23 cellular contexts compared by ENCODE assay signal in genomic region chr4:4456351-4456750, GRCh38.
DNase-seq lines count a peak whose midpoint lies in the region; ATAC-seq, FAIRE-seq and TF ChIP-seq lines count a peak whose summit lies in the region.
"Had no signal": no experiment of that assay in that cellular context is flagged by ENCODE, and none has a peak within 500 bp of the region (broad histone marks: within the 10 kb centered on the region; RNA-seq: fewer than 3 reads in every experiment).

No MANE protein-coding gene starts in this region.

- H3K4me2 ChIP-seq in endothelial cell of umbilical vein (ENCODE audit: insufficient read depth, low read length) (no peak overlapping the region), neuronal stem cell (ENCODE audit: insufficient read depth, low read length, poor library complexity, severe bottlenecking) (no peak overlapping the region)

- H3K36me3 ChIP-seq in endothelial cell of umbilical vein (ENCODE audit: control insufficient read depth in 2 of 2, extremely low read depth in 1 of 2, insufficient read depth in 2 of 2, low read length in 2 of 2) (peaks cover 2 to 9% of the 10 kb centered on the region in 2 experiments), neuronal stem cell (replicated peaks in 1 of 2; ENCODE audit: control insufficient read depth in 2 of 2, insufficient read depth in 2 of 2, low read length in 2 of 2) (peaks cover 13 to 78% of the 10 kb centered on the region in 2 donors)

- no peak overlapping the region for H3K9ac ChIP-seq in endothelial cell of umbilical vein (replicated peaks; ENCODE audit: extremely low read depth, insufficient read depth, low read length)
- no peak overlapping the region for H3K9ac ChIP-seq in neuronal stem cell (ENCODE audit: low read depth, low read length, poor library complexity)

- peaks cover 43% of the 10 kb centered on the region for H3K36me3 Mint-ChIP-seq in HFFc6 (ENCODE audit: low read depth)
- peaks cover 79 to 83% of the 10 kb centered on the region in 2 donors for H3K36me3 Mint-ChIP-seq in CD14-positive monocyte

- no peak for ATAC-seq in stimulated activated naive CD8-positive, alpha-beta T cell treated with anti-CD3 and anti-CD28 coated beads, Interleukin-15, amount 100 ng/mL, for 72 hours
- ATAC-seq: naive thymus-derived CD8-positive, alpha-beta T cell had no signal

- H2BK15ac ChIP-seq in neuronal stem cell (ENCODE audit: low read length), result no peak overlapping the region

- no TSS peak for BruUV-seq in endothelial cell of umbilical vein (replicated peaks; lab: Mats Ljungman, UMichigan)

- CTCF ChIA-PET in endothelial cell of umbilical vein (lab: Charles Lee), result interaction anchor here (1.0 kb wide), 1 partner anchor 19 kb away, joined by 3 read pairs; no protein-coding TSS in a partner anchor

- H3K9me1 ChIP-seq in endothelial cell of umbilical vein (replicated peaks; ENCODE audit: control insufficient read depth, extremely low read depth, insufficient read depth, low read length), result no peaks in the 10 kb centered on the region

- H3K9me3 ChIP-seq in endothelial cell of umbilical vein (replicated peaks; ENCODE audit: control insufficient read depth, insufficient read depth, low read length) (no peaks in the 10 kb centered on the region), neuronal stem cell (replicated peaks in 1 of 2; ENCODE audit: control insufficient read depth in 2 of 2, insufficient read depth in 1 of 2, low read depth in 1 of 2, low read length in 2 of 2) (no peaks in the 10 kb centered on the region)
- H3K9me3 ChIP-seq: stomach, upper lobe of left lung had no signal

- DNase-seq in HFFc6 (peak; percentile 33), RPMI7951 (ENCODE audit: low read depth) (peak; percentile 21), endothelial cell of umbilical vein (ENCODE audit: low read depth, low spot score) (peak; percentile 29), neuronal stem cell (ENCODE audit: low spot score) (no peak), mucosa of gallbladder (ENCODE audit: low spot score) (no peak), CD14-positive monocyte (ENCODE audit: low spot score) (no peak), NCI-H2029 treated with DMSO at 0.1 percent for 48 hours (lab: John Stamatoyannopoulos, UW) (no peak)
- no peak for DNase-seq in stimulated activated naive CD8-positive, alpha-beta T cell treated with anti-CD3 and anti-CD28 coated beads, Interleukin-15, amount 100 ng/mL, for 72 hours
- DNase-seq: activated effector memory CD4-positive, alpha-beta T cell treated with anti-CD3 and anti-CD28 coated beads, Interleukin-2, amount 50 U/mL, for 16 hours; Calu3; caudate nucleus; effector CD4-positive, alpha-beta T cell; naive thymus-derived CD8-positive, alpha-beta T cell; NCI-H1930; NCI-H446 treated with DMSO at 0.1 percent for 48 hours; NK-92 treated with Interleukin-12 subunit alpha and Interleukin-12 subunit beta, amount 100 ng/mL, for 24 hours; Right ventricle myocardium superior; stomach; T-helper 1 cell; upper lobe of left lung had no signal

- H3K4me1 Mint-ChIP-seq in HFFc6 (ENCODE audit: low read depth), result peaks cover 57% of the 10 kb centered on the region
- H3K4me1 Mint-ChIP-seq in CD14-positive monocyte, result no peaks in the 10 kb centered on the region
- H3K4me1 Mint-ChIP-seq in stimulated activated naive CD8-positive, alpha-beta T cell treated with anti-CD3 and anti-CD28 coated beads, Interleukin-15, amount 100 ng/mL, for 72 hours, result peaks cover 8% of the 10 kb centered on the region

- H3K27ac ChIP-seq in endothelial cell of umbilical vein (ENCODE audit: insufficient read depth, low read depth, low read length) (peak overlapping the region; percentile 31), neuronal stem cell (replicated peaks; ENCODE audit: low read length) (no peak overlapping the region)
- H3K27ac ChIP-seq: stomach, upper lobe of left lung, VCaP had no signal

- H3K4me1 ChIP-seq in endothelial cell of umbilical vein (ENCODE audit: control insufficient read depth, extremely low read depth, insufficient read depth, low read length) (no peaks in the 10 kb centered on the region), neuronal stem cell (ENCODE audit: control insufficient read depth in 2 of 2, insufficient read depth in 1 of 2, low read depth in 1 of 2, low read length in 2 of 2) (peaks cover 2 to 5% of the 10 kb centered on the region in 2 donors)
- H3K4me1 ChIP-seq: upper lobe of left lung had no signal

- H2BK120ac ChIP-seq in neuronal stem cell (ENCODE audit: low read depth, low read length), result no peak overlapping the region

- TF ChIP-seq POLR2A in endothelial cell of umbilical vein (IDR thresholded peaks at IDR 0.05; ENCODE audit: low read depth, low read length), result no peak

- H4K91ac ChIP-seq in neuronal stem cell (ENCODE audit: low read depth, low read length, poor library complexity), result peak overlapping the region; percentile 38

- H3K4ac ChIP-seq in neuronal stem cell (ENCODE audit: low read length), result no peak overlapping the region

- FAIRE-seq in endothelial cell of umbilical vein (lab: Jason Lieb, UNC), result peak; percentile 64
- FAIRE-seq: G401.6 had no signal

- dilution Hi-C loops in endothelial cell of umbilical vein (cut with MboI; ENCODE audit: extremely low pct_ligation_motif_present, low sequenced_read_pairs), result no loop called here

- H3K4me3 ChIP-seq in endothelial cell of umbilical vein (replicated peaks in 1 of 3; ENCODE audit: insufficient read depth in 1 of 3, low read depth in 1 of 3, low read length in 3 of 3) (no peak overlapping the region), neuronal stem cell (ENCODE audit: low read length in 2 of 2) (no peak overlapping the region)
- H3K4me3 ChIP-seq: lung, stomach, upper lobe of left lung had no signal

- peaks cover 2% of the 10 kb centered on the region for H3K79me1 ChIP-seq in neuronal stem cell (ENCODE audit: low read depth, low read length)

- H2BK5ac ChIP-seq in neuronal stem cell (ENCODE audit: low read length), result no peak overlapping the region

- intact Hi-C loops in endothelial cell of umbilical vein (cut with micrococcal nuclease), result no loop called here
- intact Hi-C loops in CD14-positive monocyte (cut with micrococcal nuclease), result no loop called here

- H3K18ac ChIP-seq in neuronal stem cell (ENCODE audit: low read length), result no peak overlapping the region

- H3K27me3 Mint-ChIP-seq in HFFc6 (ENCODE audit: insufficient read depth) (peaks cover 2% of the 10 kb centered on the region), CD14-positive monocyte (ENCODE audit: low read depth in 3 of 3) (no peaks in the 10 kb centered on the region)
- H3K27me3 Mint-ChIP-seq in stimulated activated naive CD8-positive, alpha-beta T cell treated with anti-CD3 and anti-CD28 coated beads, Interleukin-15, amount 100 ng/mL, for 72 hours, result no peaks in the 10 kb centered on the region
- H3K27me3 Mint-ChIP-seq: naive thymus-derived CD8-positive, alpha-beta T cell had no signal

- no peak overlapping the region for H2AK5ac ChIP-seq in neuronal stem cell (ENCODE audit: low read depth, low read length)

- TF ChIP-seq CTCF in HFFc6 (IDR thresholded peaks at IDR 0.05), result no peak
- TF ChIP-seq CTCF in endothelial cell of umbilical vein (IDR thresholded peaks at IDR 0.05; ENCODE audit: extremely low read depth in 1 of 2, insufficient read depth in 1 of 2, low read depth in 1 of 2, low read length in 2 of 2), result no peak
- TF ChIP-seq CTCF in CD14-positive monocyte (IDR thresholded peaks at IDR 0.05), result no peak

- POLR2A ChIA-PET in endothelial cell of umbilical vein (lab: Charles Lee), result no interaction called here

- no peaks in the 10 kb centered on the region for H3K9me3 Mint-ChIP-seq in HFFc6
- H3K9me3 Mint-ChIP-seq in CD14-positive monocyte, result no peaks in the 10 kb centered on the region
- H3K9me3 Mint-ChIP-seq in stimulated activated naive CD8-positive, alpha-beta T cell treated with anti-CD3 and anti-CD28 coated beads, Interleukin-15, amount 100 ng/mL, for 72 hours, result no peaks in the 10 kb centered on the region
- H3K9me3 Mint-ChIP-seq: naive thymus-derived CD8-positive, alpha-beta T cell had no signal

- no peak overlapping the region for H3K23ac ChIP-seq in neuronal stem cell (ENCODE audit: low read depth, low read length, poor library complexity)

- no peaks in the 10 kb centered on the region for H3K27me3 ChIP-seq in endothelial cell of umbilical vein (ENCODE audit: control insufficient read depth in 2 of 2, insufficient read depth in 2 of 2, low read length in 2 of 2)
- no peaks in the 10 kb centered on the region for H3K27me3 ChIP-seq in neuronal stem cell (ENCODE audit: control insufficient read depth in 3 of 3, insufficient read depth in 3 of 3, low read depth in 1 of 3, low read length in 3 of 3)
- H3K27me3 ChIP-seq: stomach, upper lobe of left lung had no signal

- no CpG with 5 or more reads among the region's 7 CpGs for WGBS in neuronal stem cell (ENCODE audit: extremely low coverage in 2 of 2, insufficient read length in 2 of 2, insufficient replicate concordance in 1 of 2), 2 donors

- no peak overlapping the region for H2BK12ac ChIP-seq in neuronal stem cell (ENCODE audit: low read length)

- H3K27ac Mint-ChIP-seq in HFFc6 (peak overlapping the region; percentile 66; the same call in 1 of the 2 replicates), CD14-positive monocyte (no peak overlapping the region)
- H3K27ac Mint-ChIP-seq in stimulated activated naive CD8-positive, alpha-beta T cell treated with anti-CD3 and anti-CD28 coated beads, Interleukin-15, amount 100 ng/mL, for 72 hours, result no peak overlapping the region

- H3K4me3 Mint-ChIP-seq in HFFc6, result no peak overlapping the region
- no peak overlapping the region for H3K4me3 Mint-ChIP-seq in CD14-positive monocyte
- H3K4me3 Mint-ChIP-seq in stimulated activated naive CD8-positive, alpha-beta T cell treated with anti-CD3 and anti-CD28 coated beads, Interleukin-15, amount 100 ng/mL, for 72 hours, result no peak overlapping the region
- H3K4me3 Mint-ChIP-seq: naive thymus-derived CD8-positive, alpha-beta T cell had no signal

- no peak overlapping the region for H4K8ac ChIP-seq in neuronal stem cell (ENCODE audit: low read depth, low read length)

- no peak overlapping the region for H3K14ac ChIP-seq in neuronal stem cell (ENCODE audit: low read length)

- H2AFZ ChIP-seq in endothelial cell of umbilical vein (ENCODE audit: low read depth, low read length) (no peak overlapping the region), neuronal stem cell (ENCODE audit: low read length) (no peak overlapping the region)

- H4K20me1 ChIP-seq in endothelial cell of umbilical vein (replicated peaks; ENCODE audit: control insufficient read depth, extremely low read depth, insufficient read depth, low read length), result no peaks in the 10 kb centered on the region

- no peaks in the 10 kb centered on the region for H3K79me2 ChIP-seq in endothelial cell of umbilical vein (ENCODE audit: control insufficient read depth, insufficient read depth, low read length)

TF ChIP-seq in endothelial cell of umbilical vein, 7 proteins besides CTCF, POLR2A, EP300 and RAD21 (continues in another document):
- no peak for TF ChIP-seq MAX (IDR thresholded peaks at IDR 0.05; ENCODE audit: insufficient read depth, insufficient read length)
- TF ChIP-seq EZH2 (IDR thresholded peaks at IDR 0.05; ENCODE audit: borderline replicate concordance, low read depth, low read length, severe bottlenecking), result no peak
- TF ChIP-seq MYC (IDR thresholded peaks at IDR 0.05; ENCODE audit: low read depth, low read length), result no peak

Comparison
In these comparisons a context has a peak if more than half of its experiments do, and no peak if none do; other contexts are left out.
1. DNase-seq: peak in HFFc6 (single experiment), RPMI7951 (single experiment) and endothelial cell of umbilical vein (single experiment); none in neuronal stem cell (single experiment), mucosa of gallbladder (single experiment), CD14-positive monocyte (single experiment), NCI-H2029 treated with DMSO at 0.1 percent for 48 hours (single experiment) and stimulated activated naive CD8-positive, alpha-beta T cell treated with anti-CD3 and anti-CD28 coated beads, Interleukin-15, amount 100 ng/mL, for 72 hours (0 of 2).